Comparison of ENCODE assay signal across 19 cellular contexts in the genomic region with DNA sequence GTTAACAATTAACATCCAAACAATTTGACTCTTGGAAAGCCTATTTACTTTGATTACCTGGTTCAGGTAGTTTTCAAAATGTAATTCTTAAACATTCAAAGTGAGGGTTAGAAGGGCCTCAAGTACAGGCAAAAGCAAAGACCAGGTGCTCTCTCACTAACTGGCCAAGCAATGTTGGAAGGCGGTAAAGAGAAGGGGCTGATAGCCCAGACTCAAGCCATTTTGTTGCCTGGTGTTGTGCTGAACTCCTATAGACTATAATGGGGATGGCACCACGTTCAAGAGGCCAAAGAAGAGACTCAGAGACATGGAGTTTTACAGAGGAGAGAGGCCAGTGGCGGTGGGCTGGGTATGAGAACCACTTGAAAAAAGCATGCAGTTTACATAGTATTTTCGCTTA.
"Had no signal": no experiment of that assay in that cellular context is flagged by ENCODE, and none has a peak within 500 bp of the region (broad histone marks: within the 10 kb centered on the region; RNA-seq: fewer than 3 reads in every experiment).

No MANE protein-coding gene starts in this region.

- H3K36me3 ChIP-seq: upper lobe of left lung had no signal

- H3K9me3 ChIP-seq: upper lobe of left lung had no signal

- FAIRE-seq: TTC549 had no signal

- H3K27ac ChIP-seq: upper lobe of left lung had no signal

- H3K4me3 ChIP-seq: upper lobe of left lung had no signal

- H3K27ac Mint-ChIP-seq: activated naive CD8-positive, alpha-beta T cell; natural killer cell had no signal

- H3K4me1 Mint-ChIP-seq: natural killer cell had no signal

- ATAC-seq: natural killer cell, SK-N-SH treated with all-trans-retinoic acid at 6 μM for 48 hours had no signal

- H3K36me3 Mint-ChIP-seq: activated naive CD8-positive, alpha-beta T cell; brain; natural killer cell had no signal

- H3K9me3 Mint-ChIP-seq: central memory CD8-positive, alpha-beta T cell; natural killer cell had no signal

- H3K27me3 Mint-ChIP-seq: activated naive CD8-positive, alpha-beta T cell; central memory CD8-positive, alpha-beta T cell had no signal

- H3K4me3 Mint-ChIP-seq: activated naive CD8-positive, alpha-beta T cell; central memory CD8-positive, alpha-beta T cell; natural killer cell had no signal

- H3K27me3 ChIP-seq: upper lobe of left lung had no signal

- DNase-seq: activated CD4-positive, alpha-beta T cell treated with anti-CD3 and anti-CD28 coated beads, Interleukin-2, amount 50 U/mL, for 1 hour; activated CD8-positive, alpha-beta memory T cell treated with anti-CD3 and anti-CD28 coated beads for 24 hours; activated gamma-delta T cell treated with Interleukin-2 at 50 U/mL for 16 hours; amniotic stem cell; cortex of kidney; effector memory CD4-positive, alpha-beta T cell; foreskin melanocyte; kidney glomerular epithelial cell; natural killer cell; posterior cingulate gyrus; stimulated activated CD4-positive, alpha-beta T cell treated with anti-CD3 and anti-CD28 coated beads, Interleukin-4, amount 100 ng/mL, for 24 hours; stimulated activated naive CD4-positive, alpha-beta T cell; substantia nigra; upper lobe of left lung had no signal
